ENCODE assay signal across 17 cellular contexts in genomic region chr1:235918481-235918880, GRCh38. TPM values are rescaled to one million over a fixed set of nuclear protein-coding genes. Genes with fewer than 3 reads are reported as not detected.
DNase-seq lines count a peak whose midpoint lies in the region; ATAC-seq, FAIRE-seq and TF ChIP-seq lines count a peak whose summit lies in the region.
"Had no signal": no experiment of that assay in that cellular context is flagged by ENCODE, and none has a peak within 500 bp of the region (broad histone marks: within the 10 kb centered on the region; RNA-seq: fewer than 3 reads in every experiment).

No MANE protein-coding gene starts in this region.

- no peak overlapping the region for H3K27ac Mint-ChIP-seq in GM23338

- H3K27me3 ChIP-seq in WERI-Rb-1 (ENCODE audit: insufficient read depth, low read depth, severe bottlenecking) (no peaks in the 10 kb centered on the region), keratinocyte (ENCODE audit: control insufficient read depth, extremely low read depth, insufficient read depth, low read length) (no peaks in the 10 kb centered on the region), thyroid gland (no peaks in the 10 kb centered on the region), GM23338 (ENCODE audit: insufficient read depth) (no peaks in the 10 kb centered on the region)

- no peak for TF ChIP-seq POLR2A in thyroid gland (IDR thresholded peaks at IDR 0.05)

- H3K4me3 Mint-ChIP-seq in GM23338 = no peak overlapping the region
- H3K4me3 Mint-ChIP-seq: central memory CD8-positive, alpha-beta T cell had no signal

- H4K20me1 ChIP-seq in keratinocyte (ENCODE audit: control insufficient read depth, extremely low read depth, insufficient read depth, low read length) = no peaks in the 10 kb centered on the region
- H4K20me1 ChIP-seq in GM23338 (replicated peaks; ENCODE audit: insufficient read depth) = no peaks in the 10 kb centered on the region; the same call in 1 of the 2 replicates

- no peaks in the 10 kb centered on the region for H3K9me2 ChIP-seq in GM23338 (ENCODE audit: insufficient read depth)

- WGBS in thyroid gland, 2 donors = 78 to 83% methylated on average over 5 of the region's 5 CpGs

- H3K9me3 Mint-ChIP-seq in GM23338 = no peaks in the 10 kb centered on the region
- H3K9me3 Mint-ChIP-seq: central memory CD8-positive, alpha-beta T cell; naive B cell had no signal

- H3F3A ChIP-seq in GM23338 (replicated peaks; ENCODE audit: low read depth) = no peaks in the 10 kb centered on the region

- dilution Hi-C loops in keratinocyte (cut with MboI; ENCODE audit: extremely low pct_ligation_motif_present, low sequenced_read_pairs) = no loop called here

- H3K36me3 ChIP-seq in WERI-Rb-1 = no peaks in the 10 kb centered on the region
- H3K36me3 ChIP-seq in keratinocyte (ENCODE audit: control insufficient read depth in 2 of 2, extremely low read depth in 1 of 2, insufficient read depth in 2 of 2, low read length in 2 of 2) = no peaks in the 10 kb centered on the region
- H3K36me3 ChIP-seq in thyroid gland = no peaks in the 10 kb centered on the region
- no peaks in the 10 kb centered on the region for H3K36me3 ChIP-seq in GM23338 (ENCODE audit: insufficient read depth)
- H3K36me3 ChIP-seq: prostate gland had no signal

- intact Hi-C loops in thyroid gland (cut with DNase I) = no loop called here

- H3K4me1 ChIP-seq in keratinocyte (ENCODE audit: control insufficient read depth, extremely low read depth, insufficient read depth, low read length) (peaks cover 60% of the 10 kb centered on the region), thyroid gland (peaks cover 28 to 48% of the 10 kb centered on the region in 2 donors), GM23338 (ENCODE audit: insufficient read depth) (peaks cover 9% of the 10 kb centered on the region; the same call in 1 of the 2 replicates)
- H3K4me1 ChIP-seq: prostate gland had no signal

- H3K27ac ChIP-seq in WERI-Rb-1 (peak overlapping the region; percentile 66), keratinocyte (ENCODE audit: control insufficient read depth, insufficient read depth, low read length) (peak overlapping the region; percentile 97), thyroid gland (peak overlapping the region in 2 of 3 donors; percentile 74 to 86), GM23338 (ENCODE audit: low read depth) (no peak overlapping the region)

- H3K9ac ChIP-seq in keratinocyte (ENCODE audit: control insufficient read depth, extremely low read depth, insufficient read depth, low read length) = peak overlapping the region; percentile 84

- H3K9me1 ChIP-seq in keratinocyte (ENCODE audit: control insufficient read depth, extremely low read depth, insufficient read depth, low read length) = no peaks in the 10 kb centered on the region

- FAIRE-seq in HTR-8/SVneo (lab: Jason Lieb, UNC) (peak; percentile 26), keratinocyte (lab: Jason Lieb, UNC) (no peak)
- FAIRE-seq: frontal cortex, GM18507 had no signal

- no peaks in the 10 kb centered on the region for H3K79me2 ChIP-seq in keratinocyte (ENCODE audit: control insufficient read depth, insufficient read depth, low read length)
- no peaks in the 10 kb centered on the region for H3K79me2 ChIP-seq in GM23338 (replicated peaks; ENCODE audit: insufficient read depth)

- TF ChIP-seq CTCF in WERI-Rb-1 (IDR thresholded peaks at IDR 0.05; ENCODE audit: low read depth, low read length) (no peak), keratinocyte (optimal IDR thresholded peaks at IDR 0.05 in 1 of 3, IDR thresholded peaks at IDR 0.05 in 1 of 3, conservative IDR thresholded peaks at IDR 0.05 in 1 of 3; ENCODE audit: extremely low read depth in 1 of 3, insufficient read depth in 2 of 3, low read length in 3 of 3) (no peak), thyroid gland (IDR thresholded peaks at IDR 0.05) (no peak), GM23338 (conservative IDR thresholded peaks at IDR 0.05; ENCODE audit: low read depth in 2 of 2) (no peak)

- peak overlapping the region; percentile 58 for H2AFZ ChIP-seq in keratinocyte (ENCODE audit: control insufficient read depth, low read length)
- H2AFZ ChIP-seq in GM23338 = no peak overlapping the region

- H3K4me3 ChIP-seq in WERI-Rb-1 (ENCODE audit: low read depth, low read length) (no peak overlapping the region), keratinocyte (ENCODE audit: control insufficient read depth in 2 of 3, extremely low read depth in 1 of 3, insufficient read depth in 2 of 3, low read depth in 1 of 3, low read length in 3 of 3) (no peak overlapping the region), thyroid gland (replicated peaks in 1 of 3) (no peak overlapping the region), GM23338 (no peak overlapping the region)
- H3K4me3 ChIP-seq: prostate gland had no signal

- no peak for DNase-seq in HTR-8/SVneo (ENCODE audit: insufficient read length, low spot score)
- no peak for DNase-seq in WERI-Rb-1
- DNase-seq in keratinocyte (ENCODE audit: low read depth, low spot score) = no peak
- DNase-seq in thyroid gland = no peak
- no peak for DNase-seq in GM23338 (ENCODE audit: low spot score)
- DNase-seq in stimulated activated CD4-positive, alpha-beta T cell treated with anti-CD3 and anti-CD28 coated beads, Interleukin-12 subunit alpha, Interleukin-12 subunit beta, amount 100 ng/mL, for 4 hours = no peak
- no peak for DNase-seq in HuH-7 (ENCODE audit: low spot score)
- no peak for DNase-seq in T-helper 2 cell
- DNase-seq: activated CD4-positive, alpha-beta T cell treated with anti-CD3 and anti-CD28 coated beads, Interleukin-2, amount 50 U/mL, for 48 hours; DMS53; H7; naive B cell; stimulated activated naive CD4-positive, alpha-beta T cell had no signal

- peaks cover 12% of the 10 kb centered on the region for H3K27me3 Mint-ChIP-seq in GM23338 (ENCODE audit: insufficient read depth, low read depth, poor library complexity)
- H3K27me3 Mint-ChIP-seq: central memory CD8-positive, alpha-beta T cell; naive B cell had no signal

- H3K4me1 Mint-ChIP-seq in GM23338 = peaks cover 14% of the 10 kb centered on the region

- H3K36me3 Mint-ChIP-seq in GM23338 (ENCODE audit: low read depth) = no peaks in the 10 kb centered on the region
- H3K36me3 Mint-ChIP-seq: naive B cell had no signal

- H3K9me3 ChIP-seq in WERI-Rb-1 (ENCODE audit: severe bottlenecking) = no peaks in the 10 kb centered on the region
- no peaks in the 10 kb centered on the region for H3K9me3 ChIP-seq in keratinocyte (ENCODE audit: control insufficient read depth, low read depth, low read length)
- H3K9me3 ChIP-seq in thyroid gland = no peaks in the 10 kb centered on the region
- H3K9me3 ChIP-seq: prostate gland had no signal

- H3K4me2 ChIP-seq in keratinocyte (ENCODE audit: control insufficient read depth, extremely low read depth, insufficient read depth, low read depth, low read length) (peak overlapping the region; percentile 76), GM23338 (no peak overlapping the region)

- ATAC-seq in GM23338 = no peak

TF ChIP-seq in GM23338, 12 proteins besides CTCF, POLR2A, EP300 and RAD21 (continues in another document):
- TF ChIP-seq CREB1 (CRISPR knock-in tag; IDR thresholded peaks at IDR 0.05; ENCODE audit: low read depth) (no peak), ZNF114 (CRISPR knock-in tag; IDR thresholded peaks at IDR 0.05) (no peak), STAT1 (IDR thresholded peaks at IDR 0.05; ENCODE audit: unreplicated experiment) (no peak)

RNA-seq across cellular contexts. Expression of gene LYST, which starts 51.8 kb away (rescaled TPM):
- polyA plus RNA-seq in keratinocyte (9.5 to 30.9 TPM (median 24.7 TPM) in 3 replicates), GM23338 (2016; fragmentation: Nextera tagmentation; extraction: Ambion mirVana) (0.14 and 0.21 TPM in 2 replicates)
- polyA plus RNA-seq in keratinocyte (2011; ENCODE audit: low read depth) = 29.2 TPM
- 5.9 and 13.2 TPM in 2 replicates for polyA plus RNA-seq in keratinocyte (2011; cell fraction: cytosol; rRNA removed)
- 49.0 and 52.9 TPM in 2 replicates for polyA plus RNA-seq in keratinocyte (2011; cell fraction: nucleus; rRNA removed)
- 7.7 and 20.9 TPM in 2 replicates for polyA plus RNA-seq in keratinocyte (2012; ENCODE audit: low replicate concordance)
- polyA minus RNA-seq in keratinocyte = 13.1 to 108 TPM (median 83.3 TPM) in 3 replicates
- polyA minus RNA-seq in keratinocyte (2011; cell fraction: cytosol; rRNA and poly(A)+ RNA removed) = 11.1 TPM
- 126 and 238 TPM in 2 replicates for polyA minus RNA-seq in keratinocyte (2011; cell fraction: nucleus; rRNA and poly(A)+ RNA removed)
- 10 to 100 TPM; 46.8 to 68.4 (median 47.8) TPM for total RNA-seq in thyroid gland
- total RNA-seq in GM23338 (2014; rRNA removed; shearing (Covaris generic)) = 0.16 and 1.0 TPM in 2 replicates

Comparison
In these comparisons a context has a peak if more than half of its experiments do, and no peak if none do; other contexts are left out.
1. RNA of gene LYST, which starts 51.8 kb away (total RNA-seq): 46.8 to 68.4 TPM in thyroid gland; 0.16 to 1.0 TPM in GM23338; every median in the first group is over 10 times any median in the second.